Comparison of ENCODE assay signal across 9 cellular contexts in the genomic region with DNA sequence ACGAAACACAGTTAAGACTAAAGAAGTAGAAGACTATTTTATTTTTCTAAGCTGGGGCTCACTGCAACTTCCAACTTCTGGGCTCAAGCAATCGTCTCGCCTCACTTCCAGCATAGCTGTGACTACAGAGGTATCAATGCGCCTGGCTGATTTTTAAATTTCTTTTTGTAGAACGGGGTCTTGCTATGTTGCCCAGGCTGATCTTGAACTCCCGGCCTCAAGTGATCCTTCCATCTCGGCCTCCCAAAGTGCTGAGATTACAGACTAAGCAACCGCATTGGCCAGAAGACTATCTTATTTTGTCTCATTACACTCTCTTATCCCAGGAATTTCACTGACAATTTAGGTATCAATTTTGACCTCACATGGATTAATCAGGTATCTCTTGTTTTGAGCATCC. TPM values are rescaled to one million over a fixed set of nuclear protein-coding genes. Genes with fewer than 3 reads are reported as not detected.
DNase-seq lines count a peak whose midpoint lies in the region; ATAC-seq and TF ChIP-seq lines count a peak whose summit lies in the region.
"Had no signal": no experiment of that assay in that cellular context is flagged by ENCODE, and none has a peak within 500 bp of the region (broad histone marks: within the 10 kb centered on the region; RNA-seq: fewer than 3 reads in every experiment).

No MANE protein-coding gene starts in this region.

- H2BK15ac ChIP-seq in neuronal stem cell (ENCODE audit: low read length) = no peak overlapping the region

- no peak overlapping the region for H4K8ac ChIP-seq in neuronal stem cell (ENCODE audit: low read depth, low read length)

- H3K18ac ChIP-seq in neuronal stem cell (ENCODE audit: low read length) = no peak overlapping the region

- H4K91ac ChIP-seq in neuronal stem cell (ENCODE audit: low read depth, low read length, poor library complexity) = no peak overlapping the region

- DNase-seq in CD14-positive monocyte (ENCODE audit: low spot score) (no peak), NCI-H1417 treated with DMSO at 0.1 percent for 48 hours (lab: John Stamatoyannopoulos, UW) (no peak), neuronal stem cell (ENCODE audit: low spot score) (no peak), hypothalamus (lab: John Stamatoyannopoulos, UW) (no peak)
- DNase-seq: cortex of kidney had no signal

- H3K27me3 ChIP-seq in Loucy (ENCODE audit: insufficient read depth, low read length, poor library complexity, severe bottlenecking) (peaks cover 4% of the 10 kb centered on the region), neuronal stem cell (ENCODE audit: control insufficient read depth in 3 of 3, insufficient read depth in 3 of 3, low read depth in 1 of 3, low read length in 3 of 3) (no peaks in the 10 kb centered on the region)

- ATAC-seq in GM18517 (IDR thresholded peaks at IDR 0.05; ENCODE audit: unreplicated experiment) = no peak

- H3K27ac Mint-ChIP-seq in CD14-positive monocyte (peak overlapping the region; percentile 50 to 99 (median 98)), nephron (peak overlapping the region; percentile 97 to 99 (median 98))
- peak overlapping the region; percentile 96 for H3K27ac Mint-ChIP-seq in dendritic cell treated with granulocyte-macrophage colony-stimulating factor and Interleukin-4, amounts not matched to agents 40 ng/mL and 50 ng/mL, for 4 days

- H3K9me3 Mint-ChIP-seq in CD14-positive monocyte = no peaks in the 10 kb centered on the region
- H3K9me3 Mint-ChIP-seq in dendritic cell treated with granulocyte-macrophage colony-stimulating factor and Interleukin-4, amounts not matched to agents 40 ng/mL and 50 ng/mL, for 4 days = no peaks in the 10 kb centered on the region
- no peaks in the 10 kb centered on the region for H3K9me3 Mint-ChIP-seq in nephron

- H3K23ac ChIP-seq in neuronal stem cell (ENCODE audit: low read depth, low read length, poor library complexity) = no peak overlapping the region

- H3K4me3 Mint-ChIP-seq in CD14-positive monocyte = peak overlapping the region; percentile 91 to 94
- peak overlapping the region; percentile 97 for H3K4me3 Mint-ChIP-seq in dendritic cell treated with granulocyte-macrophage colony-stimulating factor and Interleukin-4, amounts not matched to agents 40 ng/mL and 50 ng/mL, for 4 days
- peak overlapping the region; percentile 99 to 100 (median 100) for H3K4me3 Mint-ChIP-seq in nephron

- H3K4me1 Mint-ChIP-seq in CD14-positive monocyte (peaks cover 28% of the 10 kb centered on the region), nephron (peaks cover 38% of the 10 kb centered on the region)
- H3K4me1 Mint-ChIP-seq in dendritic cell treated with granulocyte-macrophage colony-stimulating factor and Interleukin-4, amounts not matched to agents 40 ng/mL and 50 ng/mL, for 4 days (ENCODE audit: low read depth) = peaks cover 33% of the 10 kb centered on the region

- H3K27me3 Mint-ChIP-seq in CD14-positive monocyte (ENCODE audit: low read depth in 3 of 3) = no peaks in the 10 kb centered on the region
- H3K27me3 Mint-ChIP-seq in dendritic cell treated with granulocyte-macrophage colony-stimulating factor and Interleukin-4, amounts not matched to agents 40 ng/mL and 50 ng/mL, for 4 days = no peaks in the 10 kb centered on the region
- no peaks in the 10 kb centered on the region for H3K27me3 Mint-ChIP-seq in nephron (ENCODE audit: low read depth)

- H3K79me1 ChIP-seq in neuronal stem cell (ENCODE audit: low read depth, low read length) = no peaks in the 10 kb centered on the region

- H2BK5ac ChIP-seq in neuronal stem cell (ENCODE audit: low read length) = no peak overlapping the region

- peak overlapping the region; percentile 100 for H3K4me3 ChIP-seq in Loucy (ENCODE audit: low read length, poor library complexity, severe bottlenecking)
- peak overlapping the region in 1 of 2 donors; percentile 89 for H3K4me3 ChIP-seq in neuronal stem cell (ENCODE audit: low read length in 2 of 2)

- H3K36me3 ChIP-seq in Loucy (ENCODE audit: insufficient read depth, low read length) (no peaks in the 10 kb centered on the region), neuronal stem cell (replicated peaks in 1 of 2; ENCODE audit: control insufficient read depth in 2 of 2, insufficient read depth in 2 of 2, low read length in 2 of 2) (peaks cover 0 to 13% of the 10 kb centered on the region in 2 donors)

- no peak overlapping the region for H2BK12ac ChIP-seq in neuronal stem cell (ENCODE audit: low read length)

- peaks cover 36% of the 10 kb centered on the region for H3K4me1 ChIP-seq in Loucy (ENCODE audit: insufficient read depth, low read length, poor library complexity, severe bottlenecking)
- H3K4me1 ChIP-seq in neuronal stem cell (ENCODE audit: control insufficient read depth in 2 of 2, insufficient read depth in 1 of 2, low read depth in 1 of 2, low read length in 2 of 2) = no peaks in the 10 kb centered on the region

- no peak overlapping the region for H3K27ac ChIP-seq in neuronal stem cell (replicated peaks; ENCODE audit: low read length)

- TF ChIP-seq CTCF in CD14-positive monocyte (IDR thresholded peaks at IDR 0.05) = no peak
- no peak for TF ChIP-seq CTCF in Loucy (conservative IDR thresholded peaks at IDR 0.05; ENCODE audit: low read length)
- TF ChIP-seq CTCF in nephron (IDR thresholded peaks at IDR 0.05; ENCODE audit: unreplicated experiment in 3 of 3) = no peak

- H3K14ac ChIP-seq in neuronal stem cell (ENCODE audit: low read length) = no peak overlapping the region

- H2AFZ ChIP-seq in Loucy (ENCODE audit: low read length) (no peak overlapping the region), neuronal stem cell (ENCODE audit: low read length) (no peak overlapping the region)

- H3K9me3 ChIP-seq in Loucy (ENCODE audit: insufficient read depth, low read depth, low read length) (no peaks in the 10 kb centered on the region), neuronal stem cell (replicated peaks in 1 of 2; ENCODE audit: control insufficient read depth in 2 of 2, insufficient read depth in 1 of 2, low read depth in 1 of 2, low read length in 2 of 2) (no peaks in the 10 kb centered on the region)

- H3K36me3 Mint-ChIP-seq in CD14-positive monocyte (peaks cover 19 to 20% of the 10 kb centered on the region in 2 donors), nephron (ENCODE audit: low read depth) (peaks cover 3% of the 10 kb centered on the region)
- H3K36me3 Mint-ChIP-seq in dendritic cell treated with granulocyte-macrophage colony-stimulating factor and Interleukin-4, amounts not matched to agents 40 ng/mL and 50 ng/mL, for 4 days (ENCODE audit: low read depth) = peaks cover 27% of the 10 kb centered on the region

- no peak overlapping the region for H2BK120ac ChIP-seq in neuronal stem cell (ENCODE audit: low read depth, low read length)

- no CpG with 5 or more reads among the region's 8 CpGs for WGBS in neuronal stem cell (ENCODE audit: extremely low coverage in 2 of 2, insufficient read length in 2 of 2, insufficient replicate concordance in 1 of 2), 2 donors

- H3K9ac ChIP-seq in Loucy (ENCODE audit: low read depth, low read length, poor library complexity, severe bottlenecking) = peak overlapping the region; percentile 90
- no peak overlapping the region for H3K9ac ChIP-seq in neuronal stem cell (ENCODE audit: low read depth, low read length, poor library complexity)

- peaks cover 12% of the 10 kb centered on the region for H4K20me1 ChIP-seq in Loucy (ENCODE audit: insufficient read depth, low read length, poor library complexity, severe bottlenecking)

- no peaks in the 10 kb centered on the region for H3K9me2 ChIP-seq in Loucy (replicated peaks; ENCODE audit: low read depth, low read length)

- H3K4me2 ChIP-seq in Loucy (ENCODE audit: low read depth, low read length, poor library complexity, severe bottlenecking) = peak overlapping the region; percentile 92
- no peak overlapping the region for H3K4me2 ChIP-seq in neuronal stem cell (ENCODE audit: insufficient read depth, low read length, poor library complexity, severe bottlenecking)

- intact Hi-C loops in CD14-positive monocyte (cut with micrococcal nuclease) = loop anchor here (5.0 kb wide), 3 partner anchors 36 to 331 kb away; a partner anchor contains a TSS
- intact Hi-C loops in dendritic cell treated with granulocyte-macrophage colony-stimulating factor and Interleukin-4, amounts not matched to agents 40 ng/mL and 50 ng/mL, for 4 days (cut with micrococcal nuclease) = loop anchor here (5.0 kb wide), 2 partner anchors 36 to 806 kb away; a partner anchor contains a TSS

- no peak overlapping the region for H2AK5ac ChIP-seq in neuronal stem cell (ENCODE audit: low read depth, low read length)

- 0 out of 2 replicates have a peak, but pooled peaks cover 2% of the 10 kb centered on the region for H3F3A ChIP-seq in Loucy (ENCODE audit: low read depth)

- H3K79me2 ChIP-seq in Loucy (ENCODE audit: insufficient read depth, low read length) = peaks cover 37% of the 10 kb centered on the region

- H3K4ac ChIP-seq in neuronal stem cell (ENCODE audit: low read length) = no peak overlapping the region

RNA-seq across cellular contexts. Expression of a gene that starts 1.2 kb away (rescaled TPM):
- polyA plus RNA-seq in CD14-positive monocyte = 10 to 100 TPM; 62.5 to 83.3 TPM
- polyA plus RNA-seq in neuronal stem cell (2013, experiment 1 of 2) = 40.7 TPM
- 42.2 TPM for polyA plus RNA-seq in neuronal stem cell (2013, experiment 2 of 2)

RNA-seq across cellular contexts. Expression of a gene that starts 53.4 kb away (rescaled TPM):
- 10 to 100 TPM; 21.4 TPM for polyA plus RNA-seq in CD14-positive monocyte
- polyA plus RNA-seq in neuronal stem cell (2013, experiment 1 of 2) = 18.6 TPM
- polyA plus RNA-seq in neuronal stem cell (2013, experiment 2 of 2) = 20.2 TPM

RNA-seq across cellular contexts. Expression of a gene that starts 57.0 kb away (rescaled TPM):
- 100 to 1,000 TPM; 416 to 450 TPM for polyA plus RNA-seq in CD14-positive monocyte
- 836 TPM for polyA plus RNA-seq in neuronal stem cell (2013, experiment 1 of 2)
- 829 TPM for polyA plus RNA-seq in neuronal stem cell (2013, experiment 2 of 2)
